Comparison of ENCODE assay signal across 8 cellular contexts in the genomic region with DNA sequence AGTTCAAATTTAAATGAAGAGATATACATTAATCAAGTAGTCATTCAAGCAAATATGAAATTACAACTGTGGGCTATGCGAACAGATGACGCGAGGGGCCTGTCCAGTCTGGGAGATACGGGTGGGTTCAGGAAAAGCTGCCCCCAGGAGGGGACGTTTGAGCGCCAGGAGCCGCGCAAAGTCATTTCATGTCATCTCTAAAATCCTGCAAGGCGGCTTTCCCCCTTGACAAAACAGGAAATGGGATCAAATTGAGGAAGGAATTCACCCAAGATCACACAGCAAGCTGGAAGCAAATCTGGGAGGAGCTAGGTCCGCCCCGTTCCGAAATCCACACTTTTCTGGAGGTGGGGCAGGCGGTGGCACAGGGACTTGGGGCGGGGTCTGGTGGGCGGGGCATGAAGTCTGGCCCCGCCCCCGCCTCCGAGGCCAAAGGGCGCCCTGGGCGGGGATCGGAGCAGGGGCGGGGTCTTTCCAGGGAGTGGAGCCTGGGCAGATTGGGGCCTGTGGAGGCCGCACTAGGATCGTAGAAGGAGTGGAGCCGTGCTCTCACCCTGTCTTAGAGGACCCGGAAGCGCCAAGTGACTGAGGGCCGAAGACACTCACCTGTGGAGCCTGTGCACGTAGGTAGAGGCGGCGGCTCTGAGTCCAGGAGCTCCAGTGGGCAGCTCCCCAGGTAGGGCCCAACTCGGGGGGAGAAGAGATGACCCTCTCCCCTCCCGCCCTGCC. TPM values are rescaled to one million over a fixed set of nuclear protein-coding genes. Genes with fewer than 3 reads are reported as not detected.
DNase-seq lines count a peak whose midpoint lies in the region; ATAC-seq, FAIRE-seq and TF ChIP-seq lines count a peak whose summit lies in the region.

Gene LPIN3, plus strand, starts transcription at position 495 of the 729 bp plus-strand sequence. CDS start 4,983 bp downstream, outside the sequence.

- H3K14ac ChIP-seq in H1 (ENCODE audit: insufficient read length): no peak within 1 kb of the TSS

- H3K9ac ChIP-seq in H1 (replicated peaks in 1 of 4; ENCODE audit: extremely low read depth in 1 of 4, low read depth in 3 of 4, low read length in 3 of 4): no peak within 1 kb of the TSS; a peak in 1 of 7 replicates

- H2BK120ac ChIP-seq in H1 (replicated peaks; ENCODE audit: low read depth, low read length): peak within 1 kb of the TSS; percentile 36

- peak within 1 kb of the TSS; percentile 29 for H3K4ac ChIP-seq in H1 (replicated peaks; ENCODE audit: insufficient read length, low read depth, low read length)

- no peak for ATAC-seq in HG03521 (IDR thresholded peaks at IDR 0.05; ENCODE audit: unreplicated experiment)

- CTCF ChIA-PET in Caco-2 (lab: Charles Lee) (interaction anchor here (0.6 to 4.3 kb wide), 87 partner anchors 9 to 1883 kb away, joined by 3 to 185 read pairs (median 5); partner anchors contain the start of genes CHD6, PLCG1 and ZHX3), H1 (lab: Charles Lee; ENCODE audit: partially characterized antibody) (interaction anchor here (0.6 to 6.0 kb wide), 54 partner anchors 10 to 374 kb away, joined by 3 to 112 read pairs (median 4); no protein-coding TSS in a partner anchor)
- CTCF ChIA-PET in activated CD4-positive, alpha-beta memory T cell treated with anti-CD3 and anti-CD28 coated beads, Interleukin-2, amount 10 ng/mL, durations not matched to agents 7 days and 5 days (lab: Charles Lee): interaction anchor here (0.7 to 4.9 kb wide), 15 partner anchors 10 to 376 kb away, joined by 3 to 51 read pairs (median 5); partner anchors contain the start of gene PLCG1

- peak in 1 of 2 experiments; percentile 86; a peak in 2 of 3 replicates for TF ChIP-seq POLR2A in H1 (IDR thresholded peaks at IDR 0.05; ENCODE audit: control extremely low read depth in 1 of 2, low read depth in 2 of 2, low read length in 2 of 2)

- H3K27me3 ChIP-seq in Caco-2 (replicated peaks; ENCODE audit: control insufficient read depth, insufficient read depth, low read length) (no peaks in the 10 kb centered on the region), H1 (replicated peaks in 1 of 4; ENCODE audit: control insufficient read depth in 3 of 4, extremely low read depth in 1 of 4, insufficient read depth in 3 of 4, low read length in 3 of 4) (peaks cover 0 to 7% (median 2%) of the 10 kb centered on the region in 4 experiments; a peak in 1 of 7 replicates)

- peak within 1 kb of the TSS; percentile 90 for H2AFZ ChIP-seq in H1 (ENCODE audit: low read length)

- peaks cover 9% of the 10 kb centered on the region for H3K36me3 Mint-ChIP-seq in Caco-2 (ENCODE audit: insufficient read depth, unreplicated experiment)
- no peaks in the 10 kb centered on the region for H3K36me3 Mint-ChIP-seq in activated CD4-positive, alpha-beta memory T cell treated with anti-CD3 and anti-CD28 coated beads, Interleukin-2, amount 10 ng/mL, durations not matched to agents 7 days and 5 days (ENCODE audit: low read depth)

- POLR2A ChIA-PET in Caco-2 (lab: Charles Lee): interaction anchor here (0.5 to 2.0 kb wide), 25 partner anchors 13 to 1769 kb away, joined by 3 to 16 read pairs (median 6); partner anchors contain the start of gene ZHX3
- POLR2A ChIA-PET in activated CD4-positive, alpha-beta memory T cell treated with anti-CD3 and anti-CD28 coated beads, Interleukin-2, amount 10 ng/mL, durations not matched to agents 7 days and 5 days (lab: Charles Lee): interaction anchor here (1.1 kb wide), 1 partner anchor 205 kb away, joined by 3 read pairs; no protein-coding TSS in a partner anchor
- POLR2A ChIA-PET in H1 (lab: Charles Lee; ENCODE audit: partially characterized antibody): interaction anchor here (0.8 to 1.7 kb wide), 8 partner anchors 23 to 203 kb away, joined by 3 to 7 read pairs (median 3); partner anchors contain the start of gene PLCG1

- H4K8ac ChIP-seq in H1 (ENCODE audit: extremely low read depth, insufficient read depth, low read length): peak within 1 kb of the TSS; percentile 88

- H3K4me3 Mint-ChIP-seq in Caco-2 (ENCODE audit: unreplicated experiment): peak within 1 kb of the TSS; percentile 96
- peak within 1 kb of the TSS; percentile 62 for H3K4me3 Mint-ChIP-seq in activated CD4-positive, alpha-beta memory T cell treated with anti-CD3 and anti-CD28 coated beads, Interleukin-2, amount 10 ng/mL, durations not matched to agents 7 days and 5 days

- TF ChIP-seq RAD21 in H1 (IDR thresholded peaks at IDR 0.05 in 1 of 2, conservative IDR thresholded peaks at IDR 0.05 in 1 of 2; ENCODE audit: low read depth in 2 of 2, low read length in 2 of 2): peak; percentile 57 to 68; a peak in 3 of 4 replicates

- no peak within 1 kb of the TSS for H3K56ac ChIP-seq in H1 (replicated peaks; ENCODE audit: insufficient read length, low read depth, low read length)

- H2BK20ac ChIP-seq in H1 (ENCODE audit: low read length): peak within 1 kb of the TSS; percentile 75; the same call in 1 of the 2 replicates

- H3K27ac Mint-ChIP-seq in Caco-2 (ENCODE audit: unreplicated experiment): peak within 1 kb of the TSS; percentile 69
- no peak within 1 kb of the TSS for H3K27ac Mint-ChIP-seq in activated CD4-positive, alpha-beta memory T cell treated with anti-CD3 and anti-CD28 coated beads, Interleukin-2, amount 10 ng/mL, durations not matched to agents 7 days and 5 days

- H3K9me3 ChIP-seq in Caco-2 (no peaks in the 10 kb centered on the region), H1 (ENCODE audit: insufficient read depth in 2 of 2, low read depth in 1 of 2, low read length in 1 of 2) (no peaks in the 10 kb centered on the region)

- no peak for FAIRE-seq in H1 (lab: Jason Lieb, UNC)

- peak; percentile 99 for DNase-seq in Caco-2
- peak; percentile 78 for DNase-seq in HFF-Myc (ENCODE audit: extremely low read depth, low read depth)
- DNase-seq in NCI-H69 (lab: John Stamatoyannopoulos, UW): peak; percentile 81
- DNase-seq in activated CD4-positive, alpha-beta memory T cell treated with anti-CD3 and anti-CD28 coated beads, Interleukin-2, amount 10 ng/mL, durations not matched to agents 7 days and 5 days: peak; percentile 65
- peak; percentile 81 to 91 for DNase-seq in H1 (ENCODE audit: low read depth in 1 of 2, low spot score in 2 of 2)
- DNase-seq in medulla oblongata (ENCODE audit: extremely low spot score): peak; percentile 66
- peak; percentile 35 to 71 (median 38) for DNase-seq in stimulated activated CD4-positive, alpha-beta T cell treated with anti-CD3 and anti-CD28 coated beads, TNF-alpha, amount 100 ng/mL, for 48 hours (ENCODE audit: low read depth in 3 of 3)

- H2BK5ac ChIP-seq in H1 (ENCODE audit: low read depth, low read length): peak within 1 kb of the TSS; percentile 36; the same call in 1 of the 2 replicates

- no peaks in the 10 kb centered on the region for H3K79me1 ChIP-seq in H1 (ENCODE audit: low read depth, low read length)

- peaks cover 25% of the 10 kb centered on the region for H3K4me1 ChIP-seq in Caco-2
- peaks cover 3 to 13% (median 6%) of the 10 kb centered on the region in 4 experiments; a peak in 5 of 7 replicates for H3K4me1 ChIP-seq in H1 (replicated peaks in 1 of 4; ENCODE audit: control insufficient read depth in 3 of 4, insufficient read depth in 4 of 4, low read length in 3 of 4)

- H3K23ac ChIP-seq in H1 (ENCODE audit: insufficient read length): no peak within 1 kb of the TSS

- H4K91ac ChIP-seq in H1 (replicated peaks; ENCODE audit: insufficient read length, low read length): peak within 1 kb of the TSS; percentile 7

- peak within 1 kb of the TSS; percentile 66 for H3K18ac ChIP-seq in H1 (ENCODE audit: extremely low read depth, low read length)

- H3K9me3 Mint-ChIP-seq in Caco-2 (ENCODE audit: unreplicated experiment): no peaks in the 10 kb centered on the region
- no peaks in the 10 kb centered on the region for H3K9me3 Mint-ChIP-seq in activated CD4-positive, alpha-beta memory T cell treated with anti-CD3 and anti-CD28 coated beads, Interleukin-2, amount 10 ng/mL, durations not matched to agents 7 days and 5 days

- 10% methylated on average over 17 of the region's 33 CpGs; no CpG with 5 or more reads in 1 of the 2 experiments for WGBS in H1 (ENCODE audit: extremely low coverage in 1 of 2, insufficient coverage in 1 of 2, insufficient read length in 1 of 2, insufficient replicate concordance in 2 of 2, low coverage in 1 of 2, low lambda C conversion rate in 2 of 2, missing lambda C conversion rate in 1 of 2), 2 experiments

- 0 out of 2 replicates have a peak within 1 kb of the TSS, but pooled peaks have one; percentile 36 for H2BK15ac ChIP-seq in H1 (ENCODE audit: low read length)

- H4K5ac ChIP-seq in H1 (ENCODE audit: insufficient read length, low read depth, low read length): no peak within 1 kb of the TSS

- H3K27ac ChIP-seq in H1 (ENCODE audit: low read depth, low read length): no peak within 1 kb of the TSS

- no peaks in the 10 kb centered on the region for H3K27me3 Mint-ChIP-seq in Caco-2 (ENCODE audit: insufficient read depth, unreplicated experiment)
- H3K27me3 Mint-ChIP-seq in activated CD4-positive, alpha-beta memory T cell treated with anti-CD3 and anti-CD28 coated beads, Interleukin-2, amount 10 ng/mL, durations not matched to agents 7 days and 5 days: peaks cover 5% of the 10 kb centered on the region

- no peaks in the 10 kb centered on the region for H3K36me3 ChIP-seq in Caco-2 (ENCODE audit: control insufficient read depth, insufficient read depth, low read length)
- H3K36me3 ChIP-seq in H1 (ENCODE audit: control insufficient read depth in 2 of 4, insufficient read depth in 4 of 4, low read length in 3 of 4): no peaks in the 10 kb centered on the region

- intact Hi-C loops in Caco-2 (cut with micrococcal nuclease; ENCODE audit: unreplicated experiment): loop anchor here (1.0 to 5.0 kb wide), 13 partner anchors 23 to 372 kb away; partner anchors contain the start of genes CHD6 and ZHX3

- BruUV-seq in Caco-2 (replicated peaks; lab: Mats Ljungman, UMichigan): no TSS peak

- peak within 1 kb of the TSS; percentile 30 to 80 for H3K4me2 ChIP-seq in H1 (ENCODE audit: insufficient read depth in 1 of 2, low read depth in 2 of 2, low read length in 2 of 2)

- no peaks in the 10 kb centered on the region for H3K23me2 ChIP-seq in H1 (ENCODE audit: low read depth, low read length)

- TF ChIP-seq EP300 in H1 (IDR thresholded peaks at IDR 0.05; ENCODE audit: borderline replicate concordance in 1 of 2, low read depth in 2 of 2, low read length in 2 of 2): no peak

- H4K20me1 ChIP-seq in H1 (replicated peaks in 1 of 2; ENCODE audit: control insufficient read depth in 1 of 2, insufficient read depth in 2 of 2, low read length in 2 of 2): no peaks in the 10 kb centered on the region

- H2AK5ac ChIP-seq in H1 (ENCODE audit: low read depth, low read length): no peak within 1 kb of the TSS

- H3K4me1 Mint-ChIP-seq in Caco-2 (ENCODE audit: low read depth, unreplicated experiment): peaks cover 21% of the 10 kb centered on the region
- H3K4me1 Mint-ChIP-seq in activated CD4-positive, alpha-beta memory T cell treated with anti-CD3 and anti-CD28 coated beads, Interleukin-2, amount 10 ng/mL, durations not matched to agents 7 days and 5 days: peaks cover 12% of the 10 kb centered on the region

- TF ChIP-seq CTCF in Caco-2 (IDR thresholded peaks at IDR 0.05; ENCODE audit: insufficient read depth in 1 of 2, low read depth in 1 of 2, low read length in 1 of 2, severe bottlenecking in 1 of 2, unreplicated experiment in 1 of 2) (peak in 1 of 2 experiments; percentile 79), HFF-Myc (IDR thresholded peaks at IDR 0.05; ENCODE audit: low read depth, low read length, missing control alignments) (peak; percentile 35), H1 (IDR thresholded peaks at IDR 0.05; ENCODE audit: control extremely low read depth in 1 of 3, insufficient read depth in 1 of 3, low read depth in 1 of 3, low read length in 3 of 3) (peak; percentile 22 to 32 (median 28); a peak in 3 of 4 replicates)

- H3K79me2 ChIP-seq in H1 (ENCODE audit: control insufficient read depth in 1 of 2, insufficient read depth in 2 of 2, low read length in 2 of 2): no peaks in the 10 kb centered on the region

- peak within 1 kb of the TSS; percentile 1; the same call in 1 of the 2 replicates for H2BK12ac ChIP-seq in H1 (ENCODE audit: low read depth, low read length)

- peak within 1 kb of the TSS; percentile 51 for H3K4me3 ChIP-seq in Caco-2 (ENCODE audit: low read depth, low read length)
- H3K4me3 ChIP-seq in HFF-Myc (replicated peaks; ENCODE audit: low read depth, low read length): peak within 1 kb of the TSS; percentile 48
- peak within 1 kb of the TSS; percentile 1 to 62 (median 41); a peak in 7 of 8 replicates for H3K4me3 ChIP-seq in H1 (ENCODE audit: extremely low read depth in 1 of 4, insufficient read depth in 2 of 4, low read depth in 3 of 4, low read length in 4 of 4)

RNA-seq across cellular contexts. Expression of gene LPIN3, which starts in this region (rescaled TPM):
- 32.6 and 32.8 TPM in 2 replicates for total RNA-seq in Caco-2 (2022)
- under 1 TPM; 0.65 to 0.68 TPM for total RNA-seq in activated CD4-positive, alpha-beta memory T cell treated with anti-CD3 and anti-CD28 coated beads, Interleukin-2, amount 10 ng/mL, durations not matched to agents 7 days and 5 days
- total RNA-seq in H1 (2021; fragmentation: NEBNext Ultra II Directional; extraction: Animal tissue kit (Norgen Biotek cat#: 25700)): 3.1 and 3.7 TPM in 2 replicates
- 3.9 and 5.1 TPM in 2 replicates for polyA plus RNA-seq in H1 (2011; rRNA removed)
- polyA plus RNA-seq in H1 (2011; cell fraction: cytosol; rRNA removed): 5.4 TPM
- polyA plus RNA-seq in H1 (2011; cell fraction: nucleus; rRNA removed): 41.9 TPM
- 3.7 to 5.9 TPM (median 5.6 TPM) in 4 replicates for polyA plus RNA-seq in H1 (2012, experiment 1 of 2)
- polyA plus RNA-seq in H1 (2012, experiment 2 of 2): 3.7 TPM
- polyA plus RNA-seq in H1 (2013, experiment 1 of 2): 4.0 TPM
- 4.1 TPM for polyA plus RNA-seq in H1 (2013, experiment 2 of 2)
- polyA minus RNA-seq in H1 (2011; rRNA and poly(A)+ RNA removed): 3.3 and 3.7 TPM in 2 replicates
- 2.3 TPM for polyA minus RNA-seq in H1 (2011; cell fraction: cytosol; rRNA and poly(A)+ RNA removed)
- 10.7 TPM for polyA minus RNA-seq in H1 (2011; cell fraction: nucleus; rRNA and poly(A)+ RNA removed)

Comparison
In these comparisons a context has a peak if more than half of its experiments do, and no peak if none do; other contexts are left out.
1. Peak in DNase-seq in activated CD4-positive, alpha-beta memory T cell treated with anti-CD3 and anti-CD28 coated beads, Interleukin-2, amount 10 ng/mL, durations not matched to agents 7 days and 5 days; RNA of the gene not detected or under 1 TPM.
2. DNase-seq: peak in every context shown above with its lines; median percentile 99 in Caco-2; 86 in H1; 81 in NCI-H69; 78 in HFF-Myc; 66 in medulla oblongata; 65 in activated CD4-positive, alpha-beta memory T cell treated with anti-CD3 and anti-CD28 coated beads, Interleukin-2, amount 10 ng/mL, durations not matched to agents 7 days and 5 days; 38 in stimulated activated CD4-positive, alpha-beta T cell treated with anti-CD3 and anti-CD28 coated beads, TNF-alpha, amount 100 ng/mL, for 48 hours.